11 cellular contexts compared by ENCODE assay signal in the genomic region with DNA sequence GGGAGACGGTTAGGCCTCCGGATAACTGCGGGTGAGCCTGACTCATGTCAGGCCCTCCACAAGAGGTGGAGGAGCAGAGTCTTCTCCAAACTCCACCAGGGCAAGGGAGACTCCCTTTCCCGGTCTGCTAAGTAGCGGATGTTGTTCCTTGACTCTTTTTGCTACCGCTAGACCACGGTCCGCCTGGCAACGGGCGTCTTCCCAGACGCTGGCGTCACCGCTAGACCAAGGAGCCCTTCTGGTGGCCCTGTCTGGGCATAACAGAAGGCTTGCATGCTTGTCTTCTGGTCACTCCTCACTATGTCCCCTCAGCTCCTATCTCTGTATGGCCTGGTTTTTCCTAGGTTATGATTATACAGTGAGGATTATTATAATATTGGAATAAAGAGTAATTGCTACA. TPM values are rescaled to one million over a fixed set of nuclear protein-coding genes. Genes with fewer than 3 reads are reported as not detected.
A peak's percentile ranks its signal among the peaks of the same experiment; 100 is the strongest.
DNase-seq lines count a peak whose midpoint lies in the region; ATAC-seq, FAIRE-seq and TF ChIP-seq lines count a peak whose summit lies in the region.
"Not testable (repeated sequence)": the region's sequence is repeated elsewhere in the genome, so short reads cannot be mapped to it uniquely, and the experiment has no call there.
"Had no signal": no experiment of that assay in that cellular context is flagged by ENCODE, and none has a peak within 500 bp of the region (broad histone marks: within the 10 kb centered on the region; RNA-seq: fewer than 3 reads in every experiment).

No MANE protein-coding gene starts in this region.

- FAIRE-seq in K562 (lab: Jason Lieb, UNC) = not testable (repeated sequence)

- H3K4me3 ChIP-seq in K562, mucosa of descending colon, upper lobe of right lung: not testable (repeated sequence)

- peaks cover 14 to 21% of the 10 kb centered on the region in 2 experiments for H3K4me1 ChIP-seq in K562 (replicated peaks in 1 of 2; ENCODE audit: control insufficient read depth in 2 of 2, insufficient read depth in 2 of 2, low read length in 2 of 2)
- H3K4me1 ChIP-seq in mucosa of descending colon (ENCODE audit: low read depth); upper lobe of right lung: not testable (repeated sequence)

- H3K27ac ChIP-seq in K562 (ENCODE audit: extremely low read depth, low read depth, low read length); upper lobe of right lung: not testable (repeated sequence)

- not testable (repeated sequence) for H3K4me2 ChIP-seq in K562 (ENCODE audit: insufficient read depth, low read length)

- ATAC-seq in K562, mucosa of descending colon, upper lobe of right lung: not testable (repeated sequence)

- H4K20me1 ChIP-seq in K562 (replicated peaks; ENCODE audit: control insufficient read depth, insufficient read depth, low read length) = not testable (repeated sequence)

- TF ChIP-seq EP300 in K562 (IDR thresholded peaks at IDR 0.05; ENCODE audit: low read length) = not testable (repeated sequence)

- not testable (repeated sequence) for H3K9ac ChIP-seq in K562 (ENCODE audit: insufficient read depth in 1 of 2, low read depth in 2 of 2, low read length in 2 of 2)

- not testable (repeated sequence) for TF ChIP-seq RAD21 in K562 (CRISPR knock-in tag; conservative IDR thresholded peaks at IDR 0.05 in 1 of 2, IDR thresholded peaks at IDR 0.05 in 1 of 2)

- not testable (repeated sequence) for H3K9me1 ChIP-seq in K562 (ENCODE audit: control insufficient read depth, insufficient read depth, low read length)

- in situ Hi-C loops in K562 (cut with MboI) = not testable (repeated sequence)

- H3K9me3 ChIP-seq in K562 (replicated peaks; ENCODE audit: control insufficient read depth, insufficient read depth, low read depth, low read length); mucosa of descending colon; upper lobe of right lung: not testable (repeated sequence)

- CTCF ChIA-PET in K562 (lab: Yijun Ruan, JAX; ENCODE audit: low intra/inter-chr PET ratio) = not testable (repeated sequence)

- peaks cover 0 to 20% of the 10 kb centered on the region in 2 experiments; a peak in 2 of 5 replicates for H3K27me3 ChIP-seq in K562 (ENCODE audit: control insufficient read depth in 2 of 2, insufficient read depth in 2 of 2, low read length in 2 of 2)
- H3K27me3 ChIP-seq in upper lobe of right lung = not testable (repeated sequence)

- WGBS in K562 (ENCODE audit: insufficient coverage, low coverage, missing lambda C conversion rate) = 79% methylated on average over 9 of the region's 13 CpGs

- POLR2A ChIA-PET in K562 (lab: Yijun Ruan, JAX) = not testable (repeated sequence)

- not testable (repeated sequence) for TF ChIP-seq CTCF in K562 (IDR thresholded peaks at IDR 0.05 in 2 of 3, conservative IDR thresholded peaks at IDR 0.05 in 1 of 3; ENCODE audit: insufficient read depth in 2 of 3, low read depth in 1 of 3, low read length in 3 of 3); mucosa of descending colon (IDR thresholded peaks at IDR 0.05); upper lobe of right lung (IDR thresholded peaks at IDR 0.05)

- DNase-seq in activated CD8-positive, alpha-beta memory T cell treated with anti-CD3 and anti-CD28 coated beads for 24 hours = peak; percentile 45
- DNase-seq in K562 (ENCODE audit: extremely low read depth in 1 of 4, low spot score in 3 of 4) = not testable (repeated sequence)
- DNase-seq in islet precursor cell = peak; percentile 17
- DNase-seq in mucosa of descending colon = peak in 2 of 3 donors; percentile 0 to 37
- DNase-seq in posterior vena cava (ENCODE audit: low spot score) = peak; percentile 47
- peak; percentile 33 for DNase-seq in upper lobe of right lung

- not testable (repeated sequence) for H3K79me2 ChIP-seq in K562 (ENCODE audit: control insufficient read depth, insufficient read depth, low read length)

- not testable (repeated sequence) for TF ChIP-seq POLR2A in K562 (conservative IDR thresholded peaks at IDR 0.05)

- not testable (repeated sequence) for BruUV-seq in K562 (replicated peaks; lab: Mats Ljungman, UMichigan)

- not testable (repeated sequence) for H3K36me3 ChIP-seq in K562 (ENCODE audit: control insufficient read depth, insufficient read depth, low read length); mucosa of descending colon (ENCODE audit: low read depth); upper lobe of right lung

- intact Hi-C loops in K562 (cut with micrococcal nuclease); mucosa of descending colon (cut with DNase I, micrococcal nuclease); posterior vena cava (cut with DNase I); upper lobe of right lung (cut with DNase I): not testable (repeated sequence)

- not testable (repeated sequence) for H2AFZ ChIP-seq in K562 (ENCODE audit: low read depth, low read length)

RNA-seq across cellular contexts. Expression of a gene that starts 15.4 kb away (rescaled TPM):
- 1.6 and 4.7 TPM in 2 replicates for total RNA-seq in K562 (2011; cell fraction: chromatin; rRNA removed; ENCODE audit: low replicate concordance)
- total RNA-seq in K562 (2011; cell fraction: nucleolus; rRNA removed) = 2.4 and 3.5 TPM in 2 replicates
- 1.5 and 3.1 TPM in 2 replicates for total RNA-seq in K562 (2011; cell fraction: nucleoplasm; rRNA removed)
- total RNA-seq in K562 (2014; rRNA removed) (1.3 and 2.0 TPM in 2 replicates), K562 (2014; rRNA removed; fragmentation: Illumina TruSeq; extraction: Trizol) (0.64 and 0.65 TPM in 2 replicates), K562 (2015; rRNA removed; fragmentation: Illumina TruSeq; extraction: Trizol) (2.3 and 2.5 TPM in 2 replicates), K562 (2021) (2.1 and 2.6 TPM in 2 replicates), mucosa of descending colon (1 to 10 TPM in 2 of 3 donors, under 1 TPM in 1; 0.35 to 2.3 (median 1.9) TPM), posterior vena cava (1 to 10 TPM; 1.3 to 1.8 TPM), upper lobe of right lung (6.5 TPM)
- polyA plus RNA-seq in K562 (2011; rRNA removed) (1.2 and 2.1 TPM in 2 replicates), K562 (2014; fragmentation: Illumina TruSeq; extraction: Trizol) (1.0 and 1.3 TPM in 2 replicates), K562 (2014; fragmentation: Nextera tagmentation; extraction: Ambion mirVana) (under 1 TPM; 0.10 to 0.15 TPM), K562 (2014; rRNA removed) (2.0 and 2.1 TPM in 2 replicates)
- 0.91 and 2.0 TPM in 2 replicates for polyA plus RNA-seq in K562 (2011; cell fraction: cytosol; rRNA removed)
- polyA plus RNA-seq in K562 (2011; cell fraction: nucleus; rRNA removed) = 5.5 and 14.3 TPM in 2 replicates
- 4.3 and 4.5 TPM in 2 replicates for polyA plus RNA-seq in K562 (2012)
- polyA minus RNA-seq in K562 (2011; rRNA and poly(A)+ RNA removed) = 0.99 and 1.0 TPM in 2 replicates
- polyA minus RNA-seq in K562 (2011; cell fraction: cytosol; rRNA and poly(A)+ RNA removed) = 1.4 TPM in 1 of 2 replicates, not detected in the other
- polyA minus RNA-seq in K562 (2011; cell fraction: nucleus; rRNA and poly(A)+ RNA removed) = 2.4 and 3.4 TPM in 2 replicates
- total RNA-seq: GM23248, HepG2 had no signal
- polyA plus RNA-seq: BJ, GM23248 had no signal

RNA-seq across cellular contexts. Expression of a gene that starts 15.5 kb away (rescaled TPM):
- total RNA-seq in K562 (2011; cell fraction: chromatin; rRNA removed; ENCODE audit: low replicate concordance) = 8.4 and 16.2 TPM in 2 replicates
- total RNA-seq in K562 (2011; cell fraction: nucleolus; rRNA removed) = 7.1 and 8.5 TPM in 2 replicates
- 4.3 and 5.9 TPM in 2 replicates for total RNA-seq in K562 (2011; cell fraction: nucleoplasm; rRNA removed)
- 3.0 and 3.4 TPM in 2 replicates for total RNA-seq in K562 (2014; rRNA removed)
- 0.86 and 1.4 TPM in 2 replicates for total RNA-seq in K562 (2014; rRNA removed; fragmentation: Illumina TruSeq; extraction: Trizol)
- 2.6 TPM in 2 replicates for total RNA-seq in K562 (2015; rRNA removed; fragmentation: Illumina TruSeq; extraction: Trizol)
- total RNA-seq in K562 (2021) = 4.8 and 5.9 TPM in 2 replicates
- 4.2 and 9.4 TPM in 2 replicates for polyA plus RNA-seq in K562 (2011; rRNA removed)
- polyA plus RNA-seq in K562 (2011; cell fraction: cytosol; rRNA removed) = 4.4 and 6.2 TPM in 2 replicates
- 68.0 and 78.0 TPM in 2 replicates for polyA plus RNA-seq in K562 (2011; cell fraction: nucleus; rRNA removed)
- 8.2 and 19.1 TPM in 2 replicates for polyA plus RNA-seq in K562 (2012)
- polyA plus RNA-seq in K562 (2014; fragmentation: Illumina TruSeq; extraction: Trizol) = 0.79 and 2.8 TPM in 2 replicates
- polyA plus RNA-seq in K562 (2014; fragmentation: Nextera tagmentation; extraction: Ambion mirVana) = under 1 TPM; 0.21 to 0.57 TPM
- polyA plus RNA-seq in K562 (2014; rRNA removed) = 3.3 and 7.3 TPM in 2 replicates
- 0.77 and 0.90 TPM in 2 replicates for polyA minus RNA-seq in K562 (2011; rRNA and poly(A)+ RNA removed)
- 1.4 and 3.4 TPM in 2 replicates for polyA minus RNA-seq in K562 (2011; cell fraction: cytosol; rRNA and poly(A)+ RNA removed)
- 10.0 and 10.3 TPM in 2 replicates for polyA minus RNA-seq in K562 (2011; cell fraction: nucleus; rRNA and poly(A)+ RNA removed)
- total RNA-seq in mucosa of descending colon = 1 to 10 TPM; 1.2 to 2.8 (median 2.6) TPM
- total RNA-seq in posterior vena cava = 1 to 10 TPM in 1 of 2 donors, under 1 TPM in 1; 0.76 to 3.6 TPM
- total RNA-seq in upper lobe of right lung = 12.2 TPM
- total RNA-seq: Daoy, GM23248 had no signal
- polyA plus RNA-seq: GM23248 had no signal

RNA-seq across cellular contexts. Expression of a gene that starts 16.0 kb away (rescaled TPM):
- 0.25 and 0.30 TPM in 2 replicates for total RNA-seq in K562 (2011; cell fraction: chromatin; rRNA removed; ENCODE audit: low replicate concordance)
- total RNA-seq in K562 (2011; cell fraction: nucleolus; rRNA removed) = 0.79 and 0.83 TPM in 2 replicates
- 0.22 and 0.31 TPM in 2 replicates for total RNA-seq in K562 (2011; cell fraction: nucleoplasm; rRNA removed)
- 1.4 and 1.7 TPM in 2 replicates for total RNA-seq in K562 (2014; rRNA removed)
- 0.11 TPM in 1 of 2 replicates, not detected in the other for total RNA-seq in K562 (2014; rRNA removed; fragmentation: Illumina TruSeq; extraction: Trizol)
- total RNA-seq in K562 (2015; rRNA removed; fragmentation: Illumina TruSeq; extraction: Trizol) = 0.36 and 0.53 TPM in 2 replicates
- 1.1 and 1.2 TPM in 2 replicates for total RNA-seq in K562 (2021)
- 0.07 and 0.15 TPM in 2 replicates for polyA plus RNA-seq in K562 (2011; rRNA removed)
- 0.15 and 1.7 TPM in 2 replicates for polyA plus RNA-seq in K562 (2011; cell fraction: cytosol; rRNA removed)
- polyA plus RNA-seq in K562 (2011; cell fraction: nucleus; rRNA removed) = 0.13 and 0.40 TPM in 2 replicates
- 0.93 and 1.0 TPM in 2 replicates for polyA plus RNA-seq in K562 (2012)
- 0.12 and 0.26 TPM in 2 replicates for polyA plus RNA-seq in K562 (2014; fragmentation: Illumina TruSeq; extraction: Trizol)
- not detected for polyA plus RNA-seq in K562 (2014; fragmentation: Nextera tagmentation; extraction: Ambion mirVana)
- polyA plus RNA-seq in K562 (2014; rRNA removed) = 0.76 and 1.4 TPM in 2 replicates
- not detected in 2 replicates for polyA minus RNA-seq in K562 (2011; rRNA and poly(A)+ RNA removed)
- not detected in 2 replicates for polyA minus RNA-seq in K562 (2011; cell fraction: cytosol; rRNA and poly(A)+ RNA removed)
- polyA minus RNA-seq in K562 (2011; cell fraction: nucleus; rRNA and poly(A)+ RNA removed) = 0.22 and 0.27 TPM in 2 replicates
- total RNA-seq in mucosa of descending colon = 1 to 10 TPM; 2.6 to 8.4 (median 8.1) TPM
- under 1 TPM; 0.43 to 0.69 TPM for total RNA-seq in posterior vena cava
- 2.2 TPM for total RNA-seq in upper lobe of right lung
- total RNA-seq: Daoy, GM23248, H4 had no signal
- polyA plus RNA-seq: BJ, GM23248, HepG2 had no signal
